Comparison of ENCODE assay signal across 8 cellular contexts in the genomic region with DNA sequence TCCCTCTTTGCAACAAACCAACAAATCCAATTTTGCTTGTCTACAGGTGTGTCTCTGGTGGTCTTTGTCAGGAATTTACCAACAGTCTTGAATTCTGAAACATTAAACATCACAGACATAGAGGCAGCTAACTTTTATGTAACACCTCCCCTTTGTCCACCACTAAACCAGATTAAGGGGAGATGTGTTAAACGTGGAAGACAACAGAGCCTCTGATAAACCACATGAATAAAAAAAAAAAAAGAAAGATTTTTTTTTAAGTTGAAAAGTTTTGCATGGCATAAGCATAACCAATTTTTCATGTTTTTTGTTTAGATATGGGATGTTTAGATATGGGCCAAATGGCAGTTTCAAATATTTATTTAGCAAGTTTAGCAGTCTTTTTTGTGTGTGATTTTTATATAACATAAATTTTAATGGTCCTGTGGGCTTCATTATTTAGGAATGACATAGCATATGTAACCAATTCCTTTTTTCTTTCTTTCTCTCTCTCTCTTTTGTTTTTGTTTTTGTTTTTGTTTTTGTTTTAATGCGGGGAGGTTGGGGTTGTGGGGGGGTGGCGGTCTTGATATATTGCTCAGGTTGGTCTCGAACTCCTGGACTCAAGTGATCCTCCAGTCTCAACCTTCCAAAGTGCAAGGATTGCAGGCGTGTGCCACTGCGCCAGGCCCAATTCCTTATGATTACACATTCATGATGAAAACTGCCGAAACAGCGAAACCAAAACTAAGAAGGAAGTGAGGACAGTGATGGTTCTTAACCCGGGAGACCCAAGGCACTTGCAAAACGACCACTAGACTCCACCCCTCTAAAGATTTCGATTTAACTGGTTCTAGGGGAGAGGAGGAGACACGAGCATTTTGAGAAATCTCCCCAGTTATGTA.
DNase-seq lines count a peak whose midpoint lies in the region; ATAC-seq and TF ChIP-seq lines count a peak whose summit lies in the region.

No MANE protein-coding gene starts in this region.

- TF ChIP-seq CTCF in foreskin fibroblast (IDR thresholded peaks at IDR 0.05; ENCODE audit: low read depth, low read length), result no peak
- TF ChIP-seq CTCF in ovary (IDR thresholded peaks at IDR 0.05), result no peak

- no peak for TF ChIP-seq EP300 in ovary (IDR thresholded peaks at IDR 0.05)

- TF ChIP-seq POLR2A in ovary (IDR thresholded peaks at IDR 0.05), result no peak

- H3K9me3 Mint-ChIP-seq in activated CD8-positive, alpha-beta T cell treated with anti-CD3 and anti-CD28 coated beads, Interleukin-2, amount 10 ng/mL, durations not matched to agents 7 days and 5 days (ENCODE audit: insufficient read depth), result no peaks in the 10 kb centered on the region

- H3K36me3 ChIP-seq in ovary, result no peaks in the 10 kb centered on the region

- H3K27me3 ChIP-seq in ovary, result no peaks in the 10 kb centered on the region

- ATAC-seq in GM18520 (IDR thresholded peaks at IDR 0.05; ENCODE audit: unreplicated experiment) (peak; percentile 13), HG03565 (IDR thresholded peaks at IDR 0.05; ENCODE audit: unreplicated experiment) (peak; percentile 27), GM18517 (IDR thresholded peaks at IDR 0.05; ENCODE audit: unreplicated experiment) (no peak)
- peak; percentile 81 for ATAC-seq in activated CD8-positive, alpha-beta T cell treated with anti-CD3 and anti-CD28 coated beads, Interleukin-2, amount 10 ng/mL, durations not matched to agents 7 days and 5 days

- no peaks in the 10 kb centered on the region for H3K9me3 ChIP-seq in ovary

- WGBS in ovary, 3 donors, result 5 to 34% (median 5%) methylated on average over 12 of the region's 12 CpGs

- H3K4me3 ChIP-seq in foreskin fibroblast (ENCODE audit: low read depth in 1 of 2, low read length in 2 of 2), result peak overlapping the region; percentile 52 to 71
- H3K4me3 ChIP-seq in ovary, result peak overlapping the region; percentile 24

- CTCF ChIA-PET in activated CD8-positive, alpha-beta T cell treated with anti-CD3 and anti-CD28 coated beads, Interleukin-2, amount 10 ng/mL, durations not matched to agents 7 days and 5 days (lab: Charles Lee), result no interaction called here

- intact Hi-C loops in ovary (cut with DNase I), result no loop called here

- no peaks in the 10 kb centered on the region for H3K27me3 Mint-ChIP-seq in activated CD8-positive, alpha-beta T cell treated with anti-CD3 and anti-CD28 coated beads, Interleukin-2, amount 10 ng/mL, durations not matched to agents 7 days and 5 days (ENCODE audit: low read depth)

- H3K27ac Mint-ChIP-seq in activated CD8-positive, alpha-beta T cell treated with anti-CD3 and anti-CD28 coated beads, Interleukin-2, amount 10 ng/mL, durations not matched to agents 7 days and 5 days, result peak overlapping the region; percentile 92

- H3K4me1 Mint-ChIP-seq in activated CD8-positive, alpha-beta T cell treated with anti-CD3 and anti-CD28 coated beads, Interleukin-2, amount 10 ng/mL, durations not matched to agents 7 days and 5 days (ENCODE audit: low read depth), result peaks cover 53% of the 10 kb centered on the region

- DNase-seq in activated CD8-positive, alpha-beta T cell treated with anti-CD3 and anti-CD28 coated beads, Interleukin-2, amount 10 ng/mL, durations not matched to agents 7 days and 5 days, result peak; percentile 59
- DNase-seq in foreskin fibroblast (peak; percentile 75 to 84), ovary (peak; percentile 38 to 64 (median 44)), HuH-7 (ENCODE audit: low spot score) (no peak), DMS 273 (lab: John Stamatoyannopoulos, UW; ENCODE audit: unreplicated experiment) (no peak)

- peak overlapping the region; percentile 83 for H3K4me3 Mint-ChIP-seq in activated CD8-positive, alpha-beta T cell treated with anti-CD3 and anti-CD28 coated beads, Interleukin-2, amount 10 ng/mL, durations not matched to agents 7 days and 5 days

- POLR2A ChIA-PET in activated CD8-positive, alpha-beta T cell treated with anti-CD3 and anti-CD28 coated beads, Interleukin-2, amount 10 ng/mL, durations not matched to agents 7 days and 5 days (lab: Charles Lee), result interaction anchor here (0.7 to 3.8 kb wide), 10 partner anchors 13 to 71 kb away, joined by 3 to 26 read pairs (median 5); a partner anchor contains a TSS

- H3K4me1 ChIP-seq in ovary (ENCODE audit: insufficient read depth), result peaks cover 2% of the 10 kb centered on the region

- no peaks in the 10 kb centered on the region for H3K36me3 Mint-ChIP-seq in activated CD8-positive, alpha-beta T cell treated with anti-CD3 and anti-CD28 coated beads, Interleukin-2, amount 10 ng/mL, durations not matched to agents 7 days and 5 days (ENCODE audit: low read depth)

- peak overlapping the region; percentile 26 to 70 for H3K27ac ChIP-seq in ovary

Comparison
In these comparisons a context has a peak if more than half of its experiments do, and no peak if none do; other contexts are left out.
1. DNase-seq: peak in activated CD8-positive, alpha-beta T cell treated with anti-CD3 and anti-CD28 coated beads, Interleukin-2, amount 10 ng/mL, durations not matched to agents 7 days and 5 days (single experiment), foreskin fibroblast (2 of 2) and ovary (5 of 5); none in HuH-7 (single experiment) and DMS 273 (single experiment).